In the genomic region with DNA sequence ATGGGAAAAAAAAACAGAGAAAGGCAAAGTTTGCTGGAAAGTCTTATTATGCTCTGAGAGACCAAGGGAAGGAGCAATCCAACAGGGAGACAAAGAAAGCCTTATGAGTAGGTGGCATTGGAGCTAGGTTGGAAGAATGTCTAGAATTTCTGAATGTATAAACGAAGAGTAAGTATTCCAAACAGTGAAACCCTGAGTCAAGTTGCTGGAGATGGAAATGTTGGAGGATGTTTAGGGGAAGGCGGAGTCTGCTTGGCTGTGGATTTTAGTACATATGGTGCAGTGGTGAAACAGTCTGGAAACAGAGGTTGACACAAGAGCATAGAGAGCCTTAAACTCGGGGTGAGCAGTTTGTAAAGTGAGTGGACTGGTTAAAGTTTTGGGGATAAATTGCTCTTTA, we compare ENCODE assay signal across 23 cellular contexts.
A peak's percentile ranks its signal among the peaks of the same experiment; 100 is the strongest.
DNase-seq lines count a peak whose midpoint lies in the region; FAIRE-seq and TF ChIP-seq lines count a peak whose summit lies in the region.
"Had no signal": no experiment of that assay in that cellular context is flagged by ENCODE, and none has a peak within 500 bp of the region (broad histone marks: within the 10 kb centered on the region; RNA-seq: fewer than 3 reads in every experiment).

No MANE protein-coding gene starts in this region.

- H2BK15ac ChIP-seq in mesenchymal stem cell (ENCODE audit: low read depth, poor library complexity, severe bottlenecking), result no peak overlapping the region
- H2BK15ac ChIP-seq in mesendoderm (replicated peaks; ENCODE audit: low read depth), result no peak overlapping the region

- H3K79me2 ChIP-seq in astrocyte (ENCODE audit: insufficient read depth, low read length), result no peaks in the 10 kb centered on the region
- no peaks in the 10 kb centered on the region for H3K79me2 ChIP-seq in mesendoderm (ENCODE audit: control insufficient read depth, insufficient read depth, low read length)

- no peak overlapping the region for H3K27ac ChIP-seq in astrocyte (ENCODE audit: low read depth, low read length)
- H3K27ac ChIP-seq in mesenchymal stem cell (ENCODE audit: low read length, poor library complexity, severe bottlenecking), result no peak overlapping the region
- no peak overlapping the region for H3K27ac ChIP-seq in tibial nerve
- H3K27ac ChIP-seq in mesendoderm (ENCODE audit: low read depth, low read length), result no peak overlapping the region
- H3K27ac ChIP-seq: A549 had no signal

- H2AK5ac ChIP-seq in mesenchymal stem cell (ENCODE audit: low read length, severe bottlenecking) (no peak overlapping the region), mesendoderm (ENCODE audit: low read length) (no peak overlapping the region)

- TF ChIP-seq CTCF in astrocyte (IDR thresholded peaks at IDR 0.05; ENCODE audit: insufficient read depth, low read depth, low read length), result no peak
- no peak for TF ChIP-seq CTCF in tibial nerve (IDR thresholded peaks at IDR 0.05)

- H3K4ac ChIP-seq in mesenchymal stem cell (ENCODE audit: low read depth in 1 of 2, low read length in 2 of 2) (no peak overlapping the region), mesendoderm (ENCODE audit: low read depth, low read length) (no peak overlapping the region)

- H3K4me2 ChIP-seq in astrocyte (ENCODE audit: low read length) (no peak overlapping the region), mesenchymal stem cell (ENCODE audit: low read length, poor library complexity, severe bottlenecking) (no peak overlapping the region), mesendoderm (ENCODE audit: low read length) (no peak overlapping the region)
- H3K4me2 ChIP-seq: A549 had no signal

- H2BK5ac ChIP-seq in mesenchymal stem cell (ENCODE audit: low read depth, low read length, poor library complexity, severe bottlenecking) (no peak overlapping the region), mesendoderm (ENCODE audit: low read length) (no peak overlapping the region)

- H3K36me3 Mint-ChIP-seq in astrocyte (ENCODE audit: low read depth, unreplicated experiment), result peaks cover 10% of the 10 kb centered on the region
- H3K36me3 Mint-ChIP-seq: CD4-positive, alpha-beta memory T cell had no signal

- H2BK120ac ChIP-seq in mesenchymal stem cell (ENCODE audit: low read depth, low read length) (no peak overlapping the region), mesendoderm (ENCODE audit: low read depth, low read length) (no peak overlapping the region)

- H3K9me3 ChIP-seq in MG63, result no peaks in the 10 kb centered on the region
- H3K9me3 ChIP-seq in astrocyte (ENCODE audit: insufficient read depth, low read depth, low read length), result no peaks in the 10 kb centered on the region
- peaks cover 29% of the 10 kb centered on the region for H3K9me3 ChIP-seq in mesenchymal stem cell (ENCODE audit: control insufficient read depth, low read length)
- H3K9me3 ChIP-seq in tibial nerve, result peaks cover 0 to 25% (median 2%) of the 10 kb centered on the region in 4 donors
- H3K9me3 ChIP-seq: A549, HAP-1 had no signal

- no peak overlapping the region for H4K91ac ChIP-seq in mesenchymal stem cell (ENCODE audit: low read length)

- H3K27ac Mint-ChIP-seq in astrocyte (ENCODE audit: unreplicated experiment), result no peak overlapping the region
- H3K27ac Mint-ChIP-seq: CD4-positive, alpha-beta memory T cell; HFFc6 had no signal

- no peak overlapping the region for H3K56ac ChIP-seq in mesendoderm (ENCODE audit: low read length)

- no peak overlapping the region for H3K23ac ChIP-seq in mesenchymal stem cell (ENCODE audit: low read length in 2 of 2)
- H3K23ac ChIP-seq in mesendoderm (ENCODE audit: low read length), result no peak overlapping the region

- no peak overlapping the region for H3K4me3 ChIP-seq in MG63
- H3K4me3 ChIP-seq in astrocyte (ENCODE audit: insufficient read depth, low read depth, low read length), result no peak overlapping the region
- H3K4me3 ChIP-seq in mesenchymal stem cell (ENCODE audit: insufficient read depth in 1 of 2, low read depth in 1 of 2, low read length in 2 of 2), result no peak overlapping the region
- H3K4me3 ChIP-seq in tibial nerve, result no peak overlapping the region
- H3K4me3 ChIP-seq in mesendoderm (ENCODE audit: low read length), result no peak overlapping the region
- H3K4me3 ChIP-seq: A549, GM12878, HAP-1 had no signal

- H3K36me3 ChIP-seq in MG63, result no peaks in the 10 kb centered on the region
- H3K36me3 ChIP-seq in astrocyte (ENCODE audit: insufficient read depth, low read length), result no peaks in the 10 kb centered on the region
- H3K36me3 ChIP-seq in mesenchymal stem cell (ENCODE audit: control insufficient read depth in 1 of 2, insufficient read depth in 2 of 2, low read depth in 1 of 2, low read length in 2 of 2), result no peaks in the 10 kb centered on the region
- no peaks in the 10 kb centered on the region for H3K36me3 ChIP-seq in tibial nerve
- H3K36me3 ChIP-seq in mesendoderm (ENCODE audit: control insufficient read depth, insufficient read depth, low read length), result no peaks in the 10 kb centered on the region
- H3K36me3 ChIP-seq: HAP-1 had no signal

- no peak for FAIRE-seq in astrocyte (lab: Jason Lieb, UNC)
- FAIRE-seq: A549, D721Med, GM12878, GM19239, H54 had no signal

- no peak overlapping the region for H4K5ac ChIP-seq in mesendoderm (ENCODE audit: low read length)

- no peak overlapping the region for H3K4me3 Mint-ChIP-seq in astrocyte (ENCODE audit: unreplicated experiment)
- H3K4me3 Mint-ChIP-seq: CD4-positive, alpha-beta memory T cell; HFFc6 had no signal

- no peak overlapping the region for H4K8ac ChIP-seq in mesenchymal stem cell (ENCODE audit: low read length)
- no peak overlapping the region for H4K8ac ChIP-seq in mesendoderm (ENCODE audit: low read depth, low read length)

- DNase-seq in COLO829 (ENCODE audit: low spot score) (peak; percentile 43), MG63 (peak; percentile 17), astrocyte (ENCODE audit: low read depth) (peak; percentile 12), mesenchymal stem cell (peak; percentile 12), tibial nerve (ENCODE audit: low spot score in 2 of 2) (no peak), mesendoderm (no peak)
- DNase-seq in activated CD4-positive, alpha-beta T cell treated with anti-CD3 and anti-CD28 coated beads, Interleukin-2, amount 50 U/mL, for 4 hours, result no peak
- DNase-seq: 8988T; ACHN; C1 segment of cervical spinal cord; CD4-positive, alpha-beta memory T cell; DMS 273 treated with DMSO at 0.1 percent for 48 hours; DMS79; EL; GDM1; GOT3; HFFc6 had no signal

- WGBS in mesenchymal stem cell, result 45% methylated on average over 3 of the region's 3 CpGs
- WGBS in tibial nerve, 2 donors, result 58 to 64% methylated on average over 3 of the region's 3 CpGs
- no CpG with 5 or more reads among the region's 3 CpGs for whole genome bisulfite sequencing in mesendoderm (ENCODE audit: extremely low coverage, insufficient coverage, low lambda C conversion rate)

- H3K27me3 ChIP-seq in MG63 (no peaks in the 10 kb centered on the region), astrocyte (ENCODE audit: insufficient read depth, low read length) (no peaks in the 10 kb centered on the region), mesenchymal stem cell (ENCODE audit: control insufficient read depth in 1 of 2, insufficient read depth in 1 of 2, low read length in 2 of 2) (no peaks in the 10 kb centered on the region), tibial nerve (no peaks in the 10 kb centered on the region), mesendoderm (ENCODE audit: insufficient read depth, low read length, poor library complexity) (no peaks in the 10 kb centered on the region)

- H3K79me1 ChIP-seq in mesenchymal stem cell (replicated peaks; ENCODE audit: low read length, poor library complexity, severe bottlenecking), result no peaks in the 10 kb centered on the region
- H3K79me1 ChIP-seq in mesendoderm (ENCODE audit: low read length), result no peaks in the 10 kb centered on the region

- H2AFZ ChIP-seq in astrocyte (ENCODE audit: low read depth, low read length) (no peak overlapping the region), mesenchymal stem cell (ENCODE audit: low read depth, low read length) (no peak overlapping the region)

- no peaks in the 10 kb centered on the region for H4K20me1 ChIP-seq in astrocyte (ENCODE audit: insufficient read depth, low read length)

- no peak for TF ChIP-seq POLR2A in tibial nerve (IDR thresholded peaks at IDR 0.05)

- H3K27me3 Mint-ChIP-seq in astrocyte (ENCODE audit: low read depth, unreplicated experiment), result no peaks in the 10 kb centered on the region
- H3K27me3 Mint-ChIP-seq: CD4-positive, alpha-beta memory T cell had no signal

- peaks cover 4% of the 10 kb centered on the region for H3K4me1 Mint-ChIP-seq in astrocyte (ENCODE audit: low read depth, unreplicated experiment)
- H3K4me1 Mint-ChIP-seq: CD4-positive, alpha-beta memory T cell had no signal

- peaks cover 8% of the 10 kb centered on the region for H3K9me3 Mint-ChIP-seq in astrocyte (ENCODE audit: unreplicated experiment)

- no peak overlapping the region for H3K14ac ChIP-seq in mesenchymal stem cell (ENCODE audit: low read length in 2 of 2)

- H3K9ac ChIP-seq in astrocyte (ENCODE audit: low read length), result no peak overlapping the region
- H3K9ac ChIP-seq in mesenchymal stem cell (ENCODE audit: low read length), result no peak overlapping the region
- no peak overlapping the region for H3K9ac ChIP-seq in mesendoderm (ENCODE audit: low read length)

- no peak overlapping the region for H3K18ac ChIP-seq in mesenchymal stem cell (ENCODE audit: low read depth in 1 of 2, low read length in 2 of 2)
- H3K18ac ChIP-seq in mesendoderm (ENCODE audit: low read length), result no peak overlapping the region

- H2BK12ac ChIP-seq in mesenchymal stem cell (ENCODE audit: low read length in 2 of 2), result no peak overlapping the region

- H3K4me1 ChIP-seq in astrocyte (ENCODE audit: insufficient read depth, low read length) (no peaks in the 10 kb centered on the region), mesenchymal stem cell (ENCODE audit: control insufficient read depth, insufficient read depth, low read depth, low read length) (no peaks in the 10 kb centered on the region), tibial nerve (no peaks in the 10 kb centered on the region), mesendoderm (ENCODE audit: control insufficient read depth, low read depth, low read length) (no peaks in the 10 kb centered on the region)
- H3K4me1 ChIP-seq: A549 had no signal

- no peak for TF ChIP-seq EP300 in tibial nerve (IDR thresholded peaks at IDR 0.05)

Comparison
In these comparisons a context has a peak if more than half of its experiments do, and no peak if none do; other contexts are left out.
1. DNase-seq: peak in COLO829 (single experiment), MG63 (single experiment), astrocyte (single experiment) and mesenchymal stem cell (single experiment); none in tibial nerve (0 of 2), activated CD4-positive, alpha-beta T cell treated with anti-CD3 and anti-CD28 coated beads, Interleukin-2, amount 50 U/mL, for 4 hours (0 of 2) and mesendoderm (single experiment).